In genomic region chr4:184349283-184350039, GRCh38 we compare ENCODE assay signal across 12 cellular contexts.
A peak's percentile ranks its signal among the peaks of the same experiment; 100 is the strongest.
DNase-seq lines count a peak whose midpoint lies in the region; ATAC-seq and TF ChIP-seq lines count a peak whose summit lies in the region.
"Had no signal": no experiment of that assay in that cellular context is flagged by ENCODE, and none has a peak within 500 bp of the region (broad histone marks: within the 10 kb centered on the region; RNA-seq: fewer than 3 reads in every experiment).

No MANE protein-coding gene starts in this region.

- intact Hi-C loops in activated CD4-positive, alpha-beta T cell treated with anti-CD3 and anti-CD28 coated beads, Interleukin-2, amount 10 ng/mL, durations not matched to agents 24 days and 14 days (cut with micrococcal nuclease) = no loop called here
- intact Hi-C loops in body of pancreas (cut with DNase I) = no loop called here
- intact Hi-C loops in testis (cut with DNase I; ENCODE audit: low total_unique reads) = loop anchor here (10.0 kb wide), 1 partner anchor 45 kb away; no protein-coding TSS in a partner anchor

- H3K27ac ChIP-seq in body of pancreas (peak overlapping the region; percentile 82 to 94 (median 87)), mucosa of rectum (ENCODE audit: low read depth in 2 of 2, low read length in 2 of 2) (peak overlapping the region; percentile 99), testis (peak overlapping the region in 1 of 2 donors; percentile 60)

- H3K4me1 Mint-ChIP-seq in activated CD4-positive, alpha-beta T cell treated with anti-CD3 and anti-CD28 coated beads, Interleukin-2, amount 10 ng/mL, durations not matched to agents 24 days and 14 days = peaks cover 15% of the 10 kb centered on the region

- TF ChIP-seq POLR2A in body of pancreas (IDR thresholded peaks at IDR 0.05) = no peak
- TF ChIP-seq POLR2A in testis (IDR thresholded peaks at IDR 0.05) = no peak

- no peak overlapping the region for H3K4me3 Mint-ChIP-seq in activated CD4-positive, alpha-beta T cell treated with anti-CD3 and anti-CD28 coated beads, Interleukin-2, amount 10 ng/mL, durations not matched to agents 24 days and 14 days
- H3K4me3 Mint-ChIP-seq: T-helper 1 cell treated with Interleukin-12 subunit alpha and Interleukin-12 subunit beta and Interleukin-4 antibody, amounts not matched to agents 30 μg/mL and 1 μg/mL, for 36 hours had no signal

- H3K27me3 Mint-ChIP-seq in activated CD4-positive, alpha-beta T cell treated with anti-CD3 and anti-CD28 coated beads, Interleukin-2, amount 10 ng/mL, durations not matched to agents 24 days and 14 days = no peaks in the 10 kb centered on the region

- H3K4me3 ChIP-seq in body of pancreas (no peak overlapping the region), mucosa of rectum (ENCODE audit: low read length in 2 of 2) (peak overlapping the region; percentile 4 to 27), testis (no peak overlapping the region)

- TF ChIP-seq CTCF in body of pancreas (IDR thresholded peaks at IDR 0.05) (no peak), testis (IDR thresholded peaks at IDR 0.05) (no peak)

- H3K27me3 ChIP-seq in body of pancreas = no peaks in the 10 kb centered on the region
- no peaks in the 10 kb centered on the region for H3K27me3 ChIP-seq in mucosa of rectum (ENCODE audit: control insufficient read depth in 2 of 2, insufficient read depth in 2 of 2, low read length in 2 of 2)
- no peaks in the 10 kb centered on the region for H3K27me3 ChIP-seq in testis

- no peak for DNase-seq in activated CD4-positive, alpha-beta T cell treated with anti-CD3 and anti-CD28 coated beads, Interleukin-2, amount 10 ng/mL, durations not matched to agents 24 days and 14 days
- DNase-seq in activated CD4-positive, alpha-beta T cell treated with anti-CD3 and anti-CD28 coated beads for 4 hours = no peak
- DNase-seq in body of pancreas (peak; percentile 34 to 60 (median 44)), testis (peak; percentile 30), T-helper 2 cell (no peak), activated gamma-delta T cell (lab: John Stamatoyannopoulos, UW) (no peak)
- DNase-seq: anterior cingulate cortex, NCI-H1105, NCI-H446 had no signal

- H3K9me3 Mint-ChIP-seq in activated CD4-positive, alpha-beta T cell treated with anti-CD3 and anti-CD28 coated beads, Interleukin-2, amount 10 ng/mL, durations not matched to agents 24 days and 14 days = peaks cover 7% of the 10 kb centered on the region

- H3K27ac Mint-ChIP-seq in activated CD4-positive, alpha-beta T cell treated with anti-CD3 and anti-CD28 coated beads, Interleukin-2, amount 10 ng/mL, durations not matched to agents 24 days and 14 days = peak overlapping the region; percentile 18
- H3K27ac Mint-ChIP-seq: T-helper 1 cell treated with Interleukin-12 subunit alpha and Interleukin-12 subunit beta and Interleukin-4 antibody, amounts not matched to agents 30 μg/mL and 1 μg/mL, for 36 hours had no signal

- WGBS in body of pancreas, 2 donors = 64 to 69% methylated on average over 11 of the region's 11 CpGs
- WGBS in testis, 2 donors = 79 to 87% methylated on average over 11 of the region's 11 CpGs

- no peak for ATAC-seq in body of pancreas
- ATAC-seq in GM18907 (IDR thresholded peaks at IDR 0.05; ENCODE audit: unreplicated experiment) = no peak

- H3K9me3 ChIP-seq in body of pancreas = no peaks in the 10 kb centered on the region
- no peaks in the 10 kb centered on the region for H3K9me3 ChIP-seq in mucosa of rectum (ENCODE audit: control insufficient read depth in 2 of 2, low read length in 2 of 2)
- no peaks in the 10 kb centered on the region for H3K9me3 ChIP-seq in testis

- H3K4me1 ChIP-seq in body of pancreas (peaks cover 52% of the 10 kb centered on the region), mucosa of rectum (ENCODE audit: control insufficient read depth in 2 of 2, insufficient read depth in 2 of 2, low read length in 2 of 2) (peaks cover 48 to 54% of the 10 kb centered on the region in 2 donors), testis (peaks cover 34% of the 10 kb centered on the region)

- H3K36me3 Mint-ChIP-seq in activated CD4-positive, alpha-beta T cell treated with anti-CD3 and anti-CD28 coated beads, Interleukin-2, amount 10 ng/mL, durations not matched to agents 24 days and 14 days (ENCODE audit: low read depth) = no peaks in the 10 kb centered on the region

- H3K36me3 ChIP-seq in body of pancreas (replicated peaks in 1 of 2; ENCODE audit: insufficient read depth in 1 of 2, low read depth in 2 of 2) (no peaks in the 10 kb centered on the region), mucosa of rectum (ENCODE audit: control insufficient read depth in 2 of 2, insufficient read depth in 2 of 2, low read length in 2 of 2) (no peaks in the 10 kb centered on the region), testis (ENCODE audit: low read depth, missing control alignments) (no peaks in the 10 kb centered on the region)

- H3K9ac ChIP-seq in mucosa of rectum (ENCODE audit: low read depth in 1 of 2, low read length in 2 of 2) = peak overlapping the region; percentile 67 to 69

Comparison
In these comparisons a context has a peak if more than half of its experiments do, and no peak if none do; other contexts are left out.
1. DNase-seq: peak in body of pancreas (4 of 4) and testis (single experiment); none in activated CD4-positive, alpha-beta T cell treated with anti-CD3 and anti-CD28 coated beads, Interleukin-2, amount 10 ng/mL, durations not matched to agents 24 days and 14 days (single experiment), activated CD4-positive, alpha-beta T cell treated with anti-CD3 and anti-CD28 coated beads for 4 hours (0 of 2), T-helper 2 cell (0 of 5) and activated gamma-delta T cell (single experiment).
2. H3K4me3 ChIP-seq: peak in mucosa of rectum (2 of 2); none in body of pancreas (0 of 2) and testis (0 of 2).